ENCODE assay signal across 8 cellular contexts in genomic region chr17:42274812-42275526, GRCh38. TPM values are rescaled to one million over a fixed set of nuclear protein-coding genes. Genes with fewer than 3 reads are reported as not detected.
DNase-seq lines count a peak whose midpoint lies in the region; TF ChIP-seq lines count a peak whose summit lies in the region.

No MANE protein-coding gene starts in this region.

- no peak overlapping the region for H3T11ph ChIP-seq in H9 (ENCODE audit: low read length)

- H3K36me3 ChIP-seq in left ventricle myocardium inferior: no peaks in the 10 kb centered on the region

- H3K27me3 Mint-ChIP-seq in H9 (ENCODE audit: low read depth): peaks cover 4% of the 10 kb centered on the region
- H3K27me3 Mint-ChIP-seq in activated CD4-positive, alpha-beta memory T cell treated with anti-CD3 and anti-CD28 coated beads for 36 hours: no peaks in the 10 kb centered on the region

- H3K4me3 ChIP-seq in left ventricle myocardium inferior: peak overlapping the region; percentile 95
- peak overlapping the region; percentile 60 to 89 (median 79) for H3K4me3 ChIP-seq in skin epidermis

- H3K79me2 ChIP-seq in H9 (ENCODE audit: insufficient read depth, low read length): peaks cover 4% of the 10 kb centered on the region; the same call in 1 of the 2 replicates

- H2BK5ac ChIP-seq in H9 (ENCODE audit: insufficient read length, low read length): no peak overlapping the region

- H2AK5ac ChIP-seq in H9 (ENCODE audit: insufficient read length, low read length): no peak overlapping the region

- H3K18ac ChIP-seq in H9 (ENCODE audit: insufficient read length, low read depth, low read length): peak overlapping the region; percentile 59

- no peak overlapping the region for H2BK15ac ChIP-seq in H9 (ENCODE audit: low read depth, low read length)

- no peak overlapping the region for H2AFZ ChIP-seq in H9 (ENCODE audit: low read length)

- H3K27ac ChIP-seq in H9 (ENCODE audit: insufficient read length, low read depth, low read length) (no peak overlapping the region), left ventricle myocardium inferior (replicated peaks) (peak overlapping the region; percentile 94), skin epidermis (peak overlapping the region in 19 of 21 experiments; percentile 75 to 96 (median 92))

- H2BK12ac ChIP-seq in H9 (ENCODE audit: insufficient read length, low read depth, low read length): no peak overlapping the region

- H3K56ac ChIP-seq in H9 (ENCODE audit: insufficient read length, low read depth, low read length): no peak overlapping the region

- no peaks in the 10 kb centered on the region for H4K20me1 ChIP-seq in H9 (ENCODE audit: control insufficient read depth, insufficient read depth, insufficient read length)

- no peak overlapping the region for H2BK120ac ChIP-seq in H9 (ENCODE audit: low read depth, low read length, poor library complexity, severe bottlenecking)

- POLR2A ChIA-PET in activated CD4-positive, alpha-beta memory T cell treated with anti-CD3 and anti-CD28 coated beads for 36 hours (lab: Charles Lee): interaction anchor here (0.7 to 13.7 kb wide), 8 partner anchors 14 to 114 kb away, joined by 3 to 271 read pairs (median 6); partner anchors contain the start of genes STAT3 and STAT5A
- POLR2A ChIA-PET in HEK293T (lab: Yijun Ruan, JAX): interaction anchor here (0.7 to 1.8 kb wide), 5 partner anchors 8 to 39 kb away, joined by 3 to 4 read pairs (median 4); no protein-coding TSS in a partner anchor

- H3K4me1 ChIP-seq in H9 (ENCODE audit: insufficient read depth, low read length) (peaks cover 9% of the 10 kb centered on the region), left ventricle myocardium inferior (peaks cover 54% of the 10 kb centered on the region)

- intact Hi-C loops in activated CD4-positive, alpha-beta memory T cell treated with anti-CD3 and anti-CD28 coated beads for 36 hours (cut with micrococcal nuclease): loop anchor here (5.0 kb wide), 1 partner anchor 112 kb away; the partner anchor contains the start of gene STAT3
- intact Hi-C loops in left ventricle myocardium inferior (cut with micrococcal nuclease): no loop called here

- CTCF ChIA-PET in activated CD4-positive, alpha-beta memory T cell treated with anti-CD3 and anti-CD28 coated beads for 36 hours (lab: Charles Lee): interaction anchor here (0.8 to 4.0 kb wide), 6 partner anchors 12 to 52 kb away, joined by 3 to 36 read pairs (median 3); no protein-coding TSS in a partner anchor
- CTCF ChIA-PET in HEK293T (lab: Yijun Ruan, JAX): interaction anchor here (0.6 to 0.9 kb wide), 3 partner anchors 11 to 255 kb away, joined by 3 read pairs; partner anchors contain the start of genes CAVIN1 and NKIRAS2

- H3K4me2 ChIP-seq in H9 (ENCODE audit: insufficient read depth, insufficient read length, low read length): peak overlapping the region; percentile 90

- H3K14ac ChIP-seq in H9 (ENCODE audit: insufficient read depth, low read length): peak overlapping the region; percentile 81; the same call in 1 of the 2 replicates

- H2BK20ac ChIP-seq in H9 (ENCODE audit: low read depth, low read length, poor library complexity, severe bottlenecking): no peak overlapping the region

- WGBS in H9 (ENCODE audit: extremely low coverage, insufficient read length, low lambda C conversion rate): no CpG with 5 or more reads among the region's 13 CpGs

- peak overlapping the region; percentile 91 to 98 (median 93) for H3K27ac Mint-ChIP-seq in H9
- H3K27ac Mint-ChIP-seq in activated CD4-positive, alpha-beta memory T cell treated with anti-CD3 and anti-CD28 coated beads for 36 hours: peak overlapping the region; percentile 97

- TF ChIP-seq CTCF in H9 (conservative IDR thresholded peaks at IDR 0.05) (no peak), left ventricle myocardium inferior (IDR thresholded peaks at IDR 0.05; ENCODE audit: borderline replicate concordance) (no peak)

- H4K8ac ChIP-seq in H9 (replicated peaks; ENCODE audit: insufficient read length, low read depth, low read length): no peak overlapping the region

- H3K79me1 ChIP-seq in H9 (ENCODE audit: insufficient read depth, low read depth, low read length, poor library complexity, severe bottlenecking): peaks cover 3% of the 10 kb centered on the region

- DNase-seq in H9 (no peak), left ventricle myocardium inferior (no peak), DMS 273 treated with DMSO at 0.1 percent for 48 hours (lab: John Stamatoyannopoulos, UW) (no peak), HEK293T (ENCODE audit: extremely low spot score) (no peak), NCI-H2196 (lab: John Stamatoyannopoulos, UW; ENCODE audit: unreplicated experiment) (no peak), NCI-H1436 (lab: John Stamatoyannopoulos, UW) (no peak)
- DNase-seq in activated CD4-positive, alpha-beta memory T cell treated with anti-CD3 and anti-CD28 coated beads for 36 hours: no peak

- peaks cover 12% of the 10 kb centered on the region for H3K23me2 ChIP-seq in H9 (ENCODE audit: insufficient read length, low read depth, low read length, poor library complexity, severe bottlenecking)

- H3K23ac ChIP-seq in H9 (ENCODE audit: insufficient read length, low read depth, low read length): no peak overlapping the region

- H3K9me3 ChIP-seq in H9 (ENCODE audit: control insufficient read depth, low read depth, low read length) (no peaks in the 10 kb centered on the region), left ventricle myocardium inferior (replicated peaks) (no peaks in the 10 kb centered on the region)

- H3K9me3 Mint-ChIP-seq in H9: no peaks in the 10 kb centered on the region; a peak in 1 of 5 replicates
- H3K9me3 Mint-ChIP-seq in activated CD4-positive, alpha-beta memory T cell treated with anti-CD3 and anti-CD28 coated beads for 36 hours: no peaks in the 10 kb centered on the region

- H3K4ac ChIP-seq in H9 (ENCODE audit: low read depth, low read length): no peak overlapping the region; the same call in 1 of the 2 replicates

- H3K4me3 Mint-ChIP-seq in H9: peak overlapping the region; percentile 90 to 94
- H3K4me3 Mint-ChIP-seq in activated CD4-positive, alpha-beta memory T cell treated with anti-CD3 and anti-CD28 coated beads for 36 hours: peak overlapping the region; percentile 93

- peak overlapping the region; percentile 71 for H3K9ac ChIP-seq in H9 (ENCODE audit: extremely low read depth, insufficient read length, low read length)

- H3K36me3 Mint-ChIP-seq in H9 (ENCODE audit: insufficient read depth in 1 of 3, low read depth in 3 of 3): no peaks in the 10 kb centered on the region; a peak in 2 of 7 replicates
- H3K36me3 Mint-ChIP-seq in activated CD4-positive, alpha-beta memory T cell treated with anti-CD3 and anti-CD28 coated beads for 36 hours: peaks cover 31% of the 10 kb centered on the region

- H3K4me1 Mint-ChIP-seq in H9: peaks cover 44 to 47% of the 10 kb centered on the region in 2 experiments
- H3K4me1 Mint-ChIP-seq in activated CD4-positive, alpha-beta memory T cell treated with anti-CD3 and anti-CD28 coated beads for 36 hours (ENCODE audit: low read depth): peaks cover 46% of the 10 kb centered on the region

- no peak overlapping the region for H4K91ac ChIP-seq in H9 (ENCODE audit: insufficient read length, low read depth, low read length)

- H3K27me3 ChIP-seq in H9 (ENCODE audit: insufficient read depth, low read length) (no peaks in the 10 kb centered on the region), left ventricle myocardium inferior (ENCODE audit: low read depth) (no peaks in the 10 kb centered on the region)

- no peak overlapping the region for H4K5ac ChIP-seq in H9 (ENCODE audit: insufficient read length, low read depth, low read length)

TF ChIP-seq in HEK293T, 16 proteins besides CTCF, POLR2A, EP300 and RAD21:
- TF ChIP-seq ZNF384 (IDR thresholded peaks at IDR 0.05) (no peak), FOXA1 (IDR thresholded peaks at IDR 0.05) (no peak), ELF4 (IDR thresholded peaks at IDR 0.05) (no peak), L3MBTL2 (conservative IDR thresholded peaks at IDR 0.05) (no peak), NFRKB (IDR thresholded peaks at IDR 0.05) (no peak), CTBP1 (IDR thresholded peaks at IDR 0.05; ENCODE audit: borderline replicate concordance) (no peak), PKNOX1 (IDR thresholded peaks at IDR 0.05) (no peak), FOXM1 (IDR thresholded peaks at IDR 0.05; ENCODE audit: borderline replicate concordance) (no peak), SP1 (IDR thresholded peaks at IDR 0.05) (no peak), BHLHE40 (IDR thresholded peaks at IDR 0.05; ENCODE audit: borderline replicate concordance) (no peak), HDGF (IDR thresholded peaks at IDR 0.05; ENCODE audit: borderline replicate concordance) (no peak), FOXK2 (IDR thresholded peaks at IDR 0.05) (no peak), TARDBP (IDR thresholded peaks at IDR 0.05) (no peak), LEF1 (IDR thresholded peaks at IDR 0.05; ENCODE audit: borderline replicate concordance) (no peak), ARNT (IDR thresholded peaks at IDR 0.05) (no peak), SUZ12 (IDR thresholded peaks at IDR 0.05) (no peak)

RNA-seq across cellular contexts. Expression of gene STAT5B, which starts 1.2 kb away (rescaled TPM):
- total RNA-seq in H9 (2021): 42.9 and 46.2 TPM in 2 replicates
- 100 to 1,000 TPM; 192 to 195 TPM for total RNA-seq in activated CD4-positive, alpha-beta memory T cell treated with anti-CD3 and anti-CD28 coated beads for 36 hours
- 30.7 TPM for total RNA-seq in left ventricle myocardium inferior

RNA-seq across cellular contexts. Expression of gene STAT5A, which starts 13.3 kb away (rescaled TPM):
- total RNA-seq in H9 (2021) (4.3 and 6.4 TPM in 2 replicates), left ventricle myocardium inferior (16.7 TPM)
- 100 to 1,000 TPM; 211 to 215 TPM for total RNA-seq in activated CD4-positive, alpha-beta memory T cell treated with anti-CD3 and anti-CD28 coated beads for 36 hours

Comparison
In these comparisons a context has a peak if more than half of its experiments do, and no peak if none do; other contexts are left out.
1. RNA of gene STAT5A, which starts 13.3 kb away (total RNA-seq): 211 to 215 TPM in activated CD4-positive, alpha-beta memory T cell treated with anti-CD3 and anti-CD28 coated beads for 36 hours; 16.7 TPM in left ventricle myocardium inferior (single experiment) and 4.3 to 6.4 TPM in H9; every median in the first group is over 10 times any median in the second.